In the genomic region with DNA sequence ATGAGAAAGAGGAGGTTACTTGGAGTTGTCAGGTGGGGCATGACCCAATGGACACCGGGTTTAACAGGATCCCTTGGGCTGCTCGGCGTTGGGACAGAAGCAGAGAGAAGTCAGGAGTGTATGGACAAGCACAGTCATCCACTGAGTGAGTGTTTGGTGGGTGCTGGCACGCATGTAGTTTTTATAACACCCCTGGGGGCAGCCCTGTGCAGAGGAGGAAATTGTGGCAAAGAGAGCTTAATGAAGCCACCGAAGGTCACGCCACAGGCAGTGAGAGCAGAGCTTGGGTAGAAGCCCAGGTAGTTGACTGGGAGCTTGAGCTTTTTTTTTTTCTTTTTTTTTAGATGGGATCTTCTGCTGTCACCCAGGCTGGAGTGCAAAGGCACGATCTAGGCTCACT, we compare ENCODE assay signal across 14 cellular contexts. TPM values are rescaled to one million over a fixed set of nuclear protein-coding genes. Genes with fewer than 3 reads are reported as not detected.
DNase-seq lines count a peak whose midpoint lies in the region; ATAC-seq, FAIRE-seq and TF ChIP-seq lines count a peak whose summit lies in the region.
"Had no signal": no experiment of that assay in that cellular context is flagged by ENCODE, and none has a peak within 500 bp of the region (broad histone marks: within the 10 kb centered on the region; RNA-seq: fewer than 3 reads in every experiment).

No MANE protein-coding gene starts in this region.

- intact Hi-C loops in Right ventricle myocardium superior (cut with DNase I) = no loop called here
- intact Hi-C loops in left cardiac atrium (cut with DNase I) = no loop called here
- intact Hi-C loops in GM12878 (cut with micrococcal nuclease; ENCODE audit: unreplicated experiment) = no loop called here
- intact Hi-C loops in head of caudate nucleus (cut with DNase I) = no loop called here

- peak overlapping the region; percentile 69 for H3K4me2 ChIP-seq in GM12878 (ENCODE audit: control insufficient read depth, insufficient read depth)
- H3K4me2 ChIP-seq: smooth muscle cell had no signal

- FAIRE-seq in GM12878 (lab: Jason Lieb, UNC) = no peak
- FAIRE-seq: H1 had no signal

- RAD21 ChIA-PET in GM12878 (lab: Charles Lee; ENCODE audit: unreplicated experiment) = interaction anchor here (1.0 kb wide), 1 partner anchor 81 kb away, joined by 4 read pairs; no protein-coding TSS in a partner anchor

- no peak overlapping the region; the same call in 1 of the 2 replicates for H3K27ac ChIP-seq in GM12878 (ENCODE audit: control insufficient read depth, insufficient read depth)
- no peak overlapping the region for H3K27ac ChIP-seq in brain microvascular endothelial cell
- H3K27ac ChIP-seq: dorsolateral prefrontal cortex, neutrophil, WERI-Rb-1 had no signal

- in situ Hi-C loops in GM12878 (cut with MboI) = no loop called here
- in situ Hi-C loops in brain microvascular endothelial cell (cut with HindIII; ENCODE audit: low pct_ligation_motif_present, low sequenced_read_pairs) = no loop called here

- POLR2A ChIA-PET in GM12878 (lab: Charles Lee) = no interaction called here

- TF ChIP-seq POLR2A in NB4 (IDR thresholded peaks at IDR 0.05; ENCODE audit: extremely low read depth, insufficient read length) (no peak), GM12878 (IDR thresholded peaks at IDR 0.05; ENCODE audit: low read depth, low read length) (no peak)

- WGBS in GM12878 (ENCODE audit: insufficient coverage, insufficient replicate concordance, low lambda C conversion rate, missing lambda C conversion rate) = 33% methylated on average over 7 of the region's 7 CpGs

- TF ChIP-seq CTCF in NB4 (IDR thresholded peaks at IDR 0.05; ENCODE audit: low read depth, low read length) (no peak), GM12878 (IDR thresholded peaks at IDR 0.05 in 2 of 3, conservative IDR thresholded peaks at IDR 0.05 in 1 of 3; ENCODE audit: control insufficient read depth in 2 of 3, extremely low read depth in 1 of 3, insufficient read depth in 1 of 3, low read depth in 3 of 3, low read length in 3 of 3) (no peak), brain microvascular endothelial cell (IDR thresholded peaks at IDR 0.05; ENCODE audit: low read depth, low read length, missing control alignments) (no peak)

- H4K20me1 ChIP-seq in GM12878 (ENCODE audit: control insufficient read depth, insufficient read depth) = no peaks in the 10 kb centered on the region

- H3K79me2 ChIP-seq in GM12878 (ENCODE audit: control insufficient read depth, insufficient read depth, low read length) = no peaks in the 10 kb centered on the region

- SMC1A ChIA-PET in GM12878 (lab: Charles Lee; ENCODE audit: uncharacterized antibody, unreplicated experiment) = no interaction called here

- H3K4me1 ChIP-seq in GM12878 (ENCODE audit: control insufficient read depth, insufficient read depth, low read length) = peaks cover 25% of the 10 kb centered on the region

- H3K9ac ChIP-seq in GM12878 (ENCODE audit: control insufficient read depth, insufficient read depth, low read length) = 0 out of 2 replicates have a peak overlapping the region, but pooled peaks have one; percentile 20

- TF ChIP-seq EP300 in GM12878 (IDR thresholded peaks at IDR 0.05; ENCODE audit: borderline replicate concordance in 1 of 2, control insufficient read depth in 1 of 2, low read depth in 2 of 2, low read length in 2 of 2) = no peak

- H3K9me3 ChIP-seq in GM12878 (replicated peaks; ENCODE audit: control insufficient read depth, insufficient read depth, low read length) = no peaks in the 10 kb centered on the region
- H3K9me3 ChIP-seq: neutrophil had no signal

- ATAC-seq in Right ventricle myocardium superior (ENCODE audit: poor library complexity) (no peak), left cardiac atrium (no peak), GM12878 (peak; percentile 87), GM21515 (IDR thresholded peaks at IDR 0.05; ENCODE audit: unreplicated experiment) (no peak)

- DNase-seq in Right ventricle myocardium superior (peak; percentile 19), left cardiac atrium (no peak), NB4 (ENCODE audit: low read depth) (peak; percentile 95), GM12878 (ENCODE audit: low read depth, low spot score) (no peak), HT-29 (ENCODE audit: low spot score) (no peak), head of caudate nucleus (no peak), brain microvascular endothelial cell (no peak)
- DNase-seq: dorsolateral prefrontal cortex, NCI-H446 treated with DMSO at 0.1 percent for 48 hours, WERI-Rb-1 had no signal

- BruUV-seq in GM12878 (replicated peaks; lab: Mats Ljungman, UMichigan) = no TSS peak

- H3K27me3 ChIP-seq in GM12878 (replicated peaks in 1 of 2; ENCODE audit: control insufficient read depth in 2 of 2, insufficient read depth in 2 of 2, low read length in 1 of 2) = no peaks in the 10 kb centered on the region
- no peaks in the 10 kb centered on the region for H3K27me3 ChIP-seq in brain microvascular endothelial cell (replicated peaks)
- H3K27me3 ChIP-seq: dorsolateral prefrontal cortex, neutrophil had no signal

- no peaks in the 10 kb centered on the region for H3K36me3 ChIP-seq in GM12878 (ENCODE audit: control insufficient read depth in 2 of 2, insufficient read depth in 2 of 2, low read length in 1 of 2)
- H3K36me3 ChIP-seq in brain microvascular endothelial cell (replicated peaks) = no peaks in the 10 kb centered on the region
- H3K36me3 ChIP-seq: neutrophil, WERI-Rb-1 had no signal

- no peak overlapping the region; the same call in none of the 2 replicates for H2AFZ ChIP-seq in GM12878 (ENCODE audit: control insufficient read depth, low read depth, low read length)

- H3K4me3 ChIP-seq in NB4 (ENCODE audit: low read depth, low read length) = no peak overlapping the region
- H3K4me3 ChIP-seq in GM12878 = no peak overlapping the region
- no peak overlapping the region for H3K4me3 ChIP-seq in brain microvascular endothelial cell (ENCODE audit: low read depth, low read length)
- H3K4me3 ChIP-seq: dorsolateral prefrontal cortex, smooth muscle cell had no signal

- CTCF ChIA-PET in GM12878 (lab: Yijun Ruan, JAX) = interaction anchor here (1.1 kb wide), 1 partner anchor 924 kb away, joined by 3 read pairs; no protein-coding TSS in a partner anchor

- no peak for TF ChIP-seq RAD21 in GM12878 (IDR thresholded peaks at IDR 0.05; ENCODE audit: insufficient read depth, low read depth, low read length)

TF ChIP-seq in GM12878, 131 proteins besides CTCF, POLR2A, EP300 and RAD21:
- TF ChIP-seq FOXM1 (IDR thresholded peaks at IDR 0.05; ENCODE audit: low read depth, low read length) = no peak
- TF ChIP-seq ETV6 (conservative IDR thresholded peaks at IDR 0.05 in 1 of 2, IDR thresholded peaks at IDR 0.05 in 1 of 2; ENCODE audit: borderline replicate concordance in 1 of 2, low read depth in 1 of 2) = no peak
- no peak for TF ChIP-seq CBFB (IDR thresholded peaks at IDR 0.05; ENCODE audit: low read depth)
- TF ChIP-seq NBN (IDR thresholded peaks at IDR 0.05) = no peak
- no peak for TF ChIP-seq RBBP5 (conservative IDR thresholded peaks at IDR 0.05)
- no peak for TF ChIP-seq TAF1 (IDR thresholded peaks at IDR 0.05; ENCODE audit: borderline replicate concordance, low read depth, low read length)
- TF ChIP-seq CREB1 (IDR thresholded peaks at IDR 0.05; ENCODE audit: low read depth) = no peak
- TF ChIP-seq KLF5 (IDR thresholded peaks at IDR 0.05; ENCODE audit: partially characterized antibody) = no peak
- TF ChIP-seq RFX5 (IDR thresholded peaks at IDR 0.05; ENCODE audit: low read depth, low read length) = no peak
- no peak for TF ChIP-seq YBX1 (IDR thresholded peaks at IDR 0.05)

RNA-seq across cellular contexts. Expression of a gene that starts 43.2 kb away (rescaled TPM):
- total RNA-seq in Right ventricle myocardium superior (3.5 TPM), left cardiac atrium (10 to 100 TPM in 1 of 2 donors, 1 to 10 TPM in 1; 5.4 to 13.1 TPM), GM12878 (2014; rRNA removed) (1.4 and 1.7 TPM in 2 replicates), GM12878 (2014; rRNA removed; fragmentation: Illumina TruSeq; extraction: Trizol) (0.09 and 0.14 TPM in 2 replicates), GM12878 (2021) (1.2 TPM in 2 replicates)
- 1.3 and 1.4 TPM in 2 replicates for total RNA-seq in GM12878 (2013; cell fraction: nucleolus; rRNA removed)
- not detected for polyA plus RNA-seq in GM12878 (2011; ENCODE audit: low read depth)
- polyA plus RNA-seq in GM12878 (2011; rRNA removed) (0.35 and 0.52 TPM in 2 replicates), GM12878 (2014; fragmentation: Illumina TruSeq; extraction: Trizol) (0.04 TPM in 1 of 2 replicates, not detected in the other), GM12878 (2014; fragmentation: Nextera tagmentation; extraction: Ambion mirVana) (under 1 TPM; 0.08 to 0.13 TPM), GM12878 (2014; rRNA removed) (0.67 and 1.2 TPM in 2 replicates), GM12878 (2016; fragmentation: Nextera tagmentation; extraction: Ambion mirVana) (under 1 TPM; 0.13 to 0.20 TPM)
- 0.49 and 0.57 TPM in 2 replicates for polyA plus RNA-seq in GM12878 (2011; cell fraction: cytosol; rRNA removed)
- polyA plus RNA-seq in GM12878 (2011; cell fraction: nucleus; rRNA removed) = 1.2 and 1.7 TPM in 2 replicates
- polyA plus RNA-seq in GM12878 (2012) = 0.22 and 0.31 TPM in 2 replicates
- polyA minus RNA-seq in GM12878 (2011; rRNA and poly(A)+ RNA removed) = 0.15 and 0.36 TPM in 2 replicates
- 0.83 and 0.94 TPM in 2 replicates for polyA minus RNA-seq in GM12878 (2011; cell fraction: cytosol; rRNA and poly(A)+ RNA removed)
- polyA minus RNA-seq in GM12878 (2011; cell fraction: nucleus; rRNA and poly(A)+ RNA removed) = 2.7 and 4.0 TPM in 2 replicates
- 68.5 and 77.2 TPM in 2 replicates for total RNA-seq in HT-29 (2014; rRNA removed; shearing (Covaris generic))

Comparison
In these comparisons a context has a peak if more than half of its experiments do, and no peak if none do; other contexts are left out.
1. DNase-seq: peak in Right ventricle myocardium superior (single experiment) and NB4 (single experiment); none in left cardiac atrium (single experiment), GM12878 (single experiment), HT-29 (single experiment), head of caudate nucleus (0 of 42) and brain microvascular endothelial cell (single experiment).